Comparison of ENCODE assay signal across 19 cellular contexts in genomic region chr22:44403166-44403565, GRCh38.
"Had no signal": no experiment of that assay in that cellular context is flagged by ENCODE, and none has a peak within 500 bp of the region (broad histone marks: within the 10 kb centered on the region; RNA-seq: fewer than 3 reads in every experiment).

No MANE protein-coding gene starts in this region.

- FAIRE-seq: astrocyte had no signal

- H3K4me3 Mint-ChIP-seq: activated naive CD8-positive, alpha-beta T cell treated with anti-CD3 and anti-CD28 coated beads, Interleukin-2, amount 50 U/mL, for 24 hours; natural killer cell; stimulated activated memory B cell treated with anti-CD40 and anti-IgM and Interleukin-4, amounts not matched to agents 10 μg/mL and 1 μg/mL and 100 μg/mL, for 72 hours; T-helper 2 cell treated with Interferon-gamma antibody and Interleukin-4, amounts not matched to agents 5 μg/mL and 100 μg/mL, for 36 hours; type B pancreatic cell had no signal

- DNase-seq: activated CD4-positive, alpha-beta T cell treated with anti-CD3 and anti-CD28 coated beads, Interleukin-2, amount 50 U/mL, for 4 hours; activated gamma-delta T cell; activated naive CD8-positive, alpha-beta T cell treated with anti-CD3 and anti-CD28 coated beads, Interleukin-2, amount 50 U/mL, for 24 hours; activated T-cell treated with anti-CD3 and anti-CD28 coated beads, Interleukin-2, amount 50 U/mL, for 1 hour; cortex of kidney; effector memory CD4-positive, alpha-beta T cell; hippocampal formation; mammary epithelial cell; natural killer cell; SJCRH30; substantia nigra had no signal

- H3K27me3 Mint-ChIP-seq: activated naive CD8-positive, alpha-beta T cell treated with anti-CD3 and anti-CD28 coated beads, Interleukin-2, amount 50 U/mL, for 24 hours had no signal

- H3K27ac Mint-ChIP-seq: activated naive CD8-positive, alpha-beta T cell treated with anti-CD3 and anti-CD28 coated beads, Interleukin-2, amount 50 U/mL, for 24 hours; natural killer cell; stimulated activated memory B cell treated with anti-CD40 and anti-IgM and Interleukin-4, amounts not matched to agents 10 μg/mL and 1 μg/mL and 100 μg/mL, for 72 hours; T-helper 2 cell treated with Interferon-gamma antibody and Interleukin-4, amounts not matched to agents 5 μg/mL and 100 μg/mL, for 36 hours; type B pancreatic cell had no signal

- H3K4me1 ChIP-seq: SJCRH30 had no signal

- H3K9me3 ChIP-seq: mucosa of descending colon, SJCRH30 had no signal

- ATAC-seq: activated CD4-positive, CD25-positive, alpha-beta regulatory T cell treated with anti-CD3 and anti-CD28 coated beads, Interleukin-2, amount 50 U/mL, for 24 hours; activated naive CD8-positive, alpha-beta T cell treated with anti-CD3 and anti-CD28 coated beads, Interleukin-2, amount 50 U/mL, for 24 hours; mucosa of descending colon; natural killer cell had no signal

- H3K36me3 ChIP-seq: cardiac muscle cell, SJCRH30 had no signal

- H3K9me3 Mint-ChIP-seq: activated naive CD8-positive, alpha-beta T cell treated with anti-CD3 and anti-CD28 coated beads, Interleukin-2, amount 50 U/mL, for 24 hours; natural killer cell; stimulated activated memory B cell treated with anti-CD40 and anti-IgM and Interleukin-4, amounts not matched to agents 10 μg/mL and 1 μg/mL and 100 μg/mL, for 72 hours; T-helper 2 cell treated with Interferon-gamma antibody and Interleukin-4, amounts not matched to agents 5 μg/mL and 100 μg/mL, for 36 hours; type B pancreatic cell had no signal

- H3K4me3 ChIP-seq: cardiac muscle cell, mucosa of descending colon, SJCRH30, skin epidermis had no signal

- H3K4me1 Mint-ChIP-seq: activated naive CD8-positive, alpha-beta T cell treated with anti-CD3 and anti-CD28 coated beads, Interleukin-2, amount 50 U/mL, for 24 hours; natural killer cell; stimulated activated memory B cell treated with anti-CD40 and anti-IgM and Interleukin-4, amounts not matched to agents 10 μg/mL and 1 μg/mL and 100 μg/mL, for 72 hours had no signal

- H3K27ac ChIP-seq: cardiac muscle cell, SJCRH30, skin epidermis had no signal

- H3K27me3 ChIP-seq: cardiac muscle cell, SJCRH30 had no signal
